In genomic region chr1:93750946-93751345, GRCh38 we compare ENCODE assay signal across 10 cellular contexts.
A peak's percentile ranks its signal among the peaks of the same experiment; 100 is the strongest.
DNase-seq lines count a peak whose midpoint lies in the region; ATAC-seq, FAIRE-seq and TF ChIP-seq lines count a peak whose summit lies in the region.
"Had no signal": no experiment of that assay in that cellular context is flagged by ENCODE, and none has a peak within 500 bp of the region (broad histone marks: within the 10 kb centered on the region; RNA-seq: fewer than 3 reads in every experiment).

No MANE protein-coding gene starts in this region.

- TF ChIP-seq CTCF in GM12865 (IDR thresholded peaks at IDR 0.05; ENCODE audit: insufficient read depth, low read depth, low read length, missing control alignments) = no peak
- TF ChIP-seq CTCF in RWPE2 (IDR thresholded peaks at IDR 0.05; ENCODE audit: poor library complexity, severe bottlenecking) = no peak
- TF ChIP-seq CTCF in pancreas (IDR thresholded peaks at IDR 0.05) = no peak

- intact Hi-C loops in pancreas (cut with DNase I) = no loop called here

- FAIRE-seq in pancreas (lab: Jason Lieb, UNC) = no peak

- peaks cover 0 to 16% of the 10 kb centered on the region in 2 donors for H3K36me3 Mint-ChIP-seq in naive B cell
- H3K36me3 Mint-ChIP-seq: CD4-positive, alpha-beta memory T cell; T-cell had no signal

- ATAC-seq in HG02610 (IDR thresholded peaks at IDR 0.05; ENCODE audit: unreplicated experiment) (peak; percentile 56), RWPE2 (ENCODE audit: low read depth) (no peak), naive B cell (ENCODE audit: low read depth in 2 of 2) (peak in 1 of 2 donors; percentile 7), GM21515 (IDR thresholded peaks at IDR 0.05; ENCODE audit: unreplicated experiment) (no peak), pancreas (no peak)

- no peaks in the 10 kb centered on the region for H3K27me3 Mint-ChIP-seq in naive B cell

- H3K27ac Mint-ChIP-seq in naive B cell = peak overlapping the region; percentile 53 to 97 (median 91)
- H3K27ac Mint-ChIP-seq: T-cell had no signal

- peak overlapping the region in 7 of 8 donors; percentile 22 to 87 (median 66) for H3K4me3 Mint-ChIP-seq in naive B cell
- H3K4me3 Mint-ChIP-seq: CD4-positive, alpha-beta memory T cell; T-cell had no signal

- WGBS in pancreas, 2 donors = 85 to 91% methylated on average over 6 of the region's 6 CpGs

- H3K9me3 ChIP-seq in RWPE2 (ENCODE audit: severe bottlenecking) (no peaks in the 10 kb centered on the region), pancreas (no peaks in the 10 kb centered on the region)

- no peaks in the 10 kb centered on the region for H3K27me3 ChIP-seq in RWPE2 (ENCODE audit: insufficient read depth, poor library complexity, severe bottlenecking)
- H3K27me3 ChIP-seq in pancreas = no peaks in the 10 kb centered on the region

- H3K4me1 Mint-ChIP-seq in naive B cell = peaks cover 36 to 57% (median 44%) of the 10 kb centered on the region in 3 donors

- H3K36me3 ChIP-seq in RWPE2 (ENCODE audit: low read depth) (peaks cover 39% of the 10 kb centered on the region), pancreas (no peaks in the 10 kb centered on the region)

- DNase-seq in GM12865 (ENCODE audit: low read depth) = peak; percentile 26
- DNase-seq in RWPE2 (ENCODE audit: low spot score) = no peak
- DNase-seq in naive B cell = peak; percentile 27
- no peak for DNase-seq in pancreas
- no peak for DNase-seq in activated effector memory CD4-positive, alpha-beta T cell treated with Interleukin-2 at 50 U/mL for 16 hours
- DNase-seq in A172 (ENCODE audit: low spot score) = no peak
- DNase-seq: CD4-positive, alpha-beta memory T cell; T-cell had no signal

- H3K4me3 ChIP-seq in GM12865 (ENCODE audit: low read depth, low read length) (no peak overlapping the region), RWPE2 (ENCODE audit: severe bottlenecking) (no peak overlapping the region), pancreas (no peak overlapping the region)

- peaks cover 0 to 13% (median 7%) of the 10 kb centered on the region in 7 donors for H3K9me3 Mint-ChIP-seq in naive B cell

- H3K4me1 ChIP-seq in RWPE2 (ENCODE audit: insufficient read depth, poor library complexity, severe bottlenecking) = peaks cover 37% of the 10 kb centered on the region
- no peaks in the 10 kb centered on the region for H3K4me1 ChIP-seq in pancreas

- peak overlapping the region; percentile 100 for H3K27ac ChIP-seq in RWPE2 (ENCODE audit: poor library complexity, severe bottlenecking)
- no peak overlapping the region for H3K27ac ChIP-seq in pancreas

Comparison
In these comparisons a context has a peak if more than half of its experiments do, and no peak if none do; other contexts are left out.
1. DNase-seq: peak in GM12865 (single experiment) and naive B cell (single experiment); none in RWPE2 (single experiment), pancreas (0 of 6), activated effector memory CD4-positive, alpha-beta T cell treated with Interleukin-2 at 50 U/mL for 16 hours (single experiment) and A172 (single experiment).